7 cellular contexts compared by ENCODE assay signal in the genomic region with DNA sequence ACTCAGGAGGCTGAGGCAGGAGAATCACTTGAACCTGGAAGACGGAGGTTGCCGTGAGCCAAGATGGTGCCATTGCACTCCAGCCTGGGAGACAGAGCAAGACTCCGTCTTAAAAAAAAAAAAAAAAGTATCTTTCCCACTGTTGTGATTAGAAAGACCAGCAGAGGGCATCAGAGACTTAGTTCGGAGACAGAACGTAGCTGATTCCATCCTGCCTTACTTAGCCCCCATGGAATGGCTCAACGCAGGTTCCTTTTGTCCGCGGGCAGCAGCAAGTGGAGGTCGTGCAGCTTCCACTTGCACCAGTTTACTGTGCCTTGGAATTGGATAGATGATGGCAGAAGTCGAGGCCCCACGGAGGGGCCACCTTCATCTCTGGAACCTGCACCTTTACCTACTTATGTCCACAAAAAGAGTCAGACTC. TPM values are rescaled to one million over a fixed set of nuclear protein-coding genes. Genes with fewer than 3 reads are reported as not detected.
A peak's percentile ranks its signal among the peaks of the same experiment; 100 is the strongest.
DNase-seq lines count a peak whose midpoint lies in the region; ATAC-seq, FAIRE-seq and TF ChIP-seq lines count a peak whose summit lies in the region.

No MANE protein-coding gene starts in this region.

- no peak for TF ChIP-seq POLR2A in K562 (conservative IDR thresholded peaks at IDR 0.05)

- peaks cover 33% of the 10 kb centered on the region for H3F3A ChIP-seq in MM.1S (ENCODE audit: insufficient read depth, low read length)

- H3K4me3 ChIP-seq in MM.1S (ENCODE audit: low read length) (no peak overlapping the region), Panc1 (ENCODE audit: low read depth in 2 of 2, low read length in 2 of 2) (no peak overlapping the region), K562 (no peak overlapping the region), skeletal muscle tissue (ENCODE audit: low read length in 3 of 3) (peak overlapping the region; percentile 29 to 52 (median 38))

- peak; percentile 79 for ATAC-seq in Panc1
- ATAC-seq in K562 = peak; percentile 83
- no peak for ATAC-seq in GM18867 (IDR thresholded peaks at IDR 0.05; ENCODE audit: unreplicated experiment)

- FAIRE-seq in G401.6 (lab: Jason Lieb, UNC) (peak; percentile 87), K562 (lab: Jason Lieb, UNC) (peak; percentile 88)

- TF ChIP-seq CTCF in MM.1S (IDR thresholded peaks at IDR 0.05; ENCODE audit: low read length) (peak; percentile 57), Panc1 (IDR thresholded peaks at IDR 0.05) (peak; percentile 80), K562 (IDR thresholded peaks at IDR 0.05 in 2 of 3, conservative IDR thresholded peaks at IDR 0.05 in 1 of 3; ENCODE audit: insufficient read depth in 2 of 3, low read depth in 1 of 3, low read length in 3 of 3) (peak; percentile 67 to 79 (median 72))

- H3K9me1 ChIP-seq in K562 (ENCODE audit: control insufficient read depth, insufficient read depth, low read length) = no peaks in the 10 kb centered on the region

- H3K27ac ChIP-seq in MM.1S (ENCODE audit: low read length) = no peak overlapping the region; the same call in 1 of the 2 replicates
- H3K27ac ChIP-seq in Panc1 (ENCODE audit: low read length) = no peak overlapping the region
- no peak overlapping the region for H3K27ac ChIP-seq in K562 (ENCODE audit: extremely low read depth, low read depth, low read length)
- H3K27ac ChIP-seq in skeletal muscle tissue (ENCODE audit: low read depth, low read length) = no peak overlapping the region

- H2AFZ ChIP-seq in MM.1S (ENCODE audit: low read length) = no peak overlapping the region
- H2AFZ ChIP-seq in K562 (ENCODE audit: low read depth, low read length) = peak overlapping the region; percentile 82

- CTCF ChIA-PET in Panc1 (lab: Charles Lee) (interaction anchor here (0.6 to 1.1 kb wide), 5 partner anchors 8 to 654 kb away, joined by 3 to 6 read pairs (median 5); no protein-coding TSS in a partner anchor), K562 (lab: Yijun Ruan, JAX; ENCODE audit: low intra/inter-chr PET ratio) (interaction anchor here (0.5 to 0.8 kb wide), 2 partner anchors 9 to 99 kb away, joined by 3 read pairs; no protein-coding TSS in a partner anchor)

- no TSS peak for BruUV-seq in Panc1 (replicated peaks; lab: Mats Ljungman, UMichigan)
- BruUV-seq in K562 (replicated peaks; lab: Mats Ljungman, UMichigan) = no TSS peak

- no peak for TF ChIP-seq EP300 in K562 (IDR thresholded peaks at IDR 0.05; ENCODE audit: low read length)

- H4K20me1 ChIP-seq in MM.1S (ENCODE audit: insufficient read depth, low read length) = no peaks in the 10 kb centered on the region
- H4K20me1 ChIP-seq in K562 (replicated peaks; ENCODE audit: control insufficient read depth, insufficient read depth, low read length) = 0 out of 2 replicates have a peak, but pooled peaks cover 4% of the 10 kb centered on the region

- intact Hi-C loops in Panc1 (cut with micrococcal nuclease; ENCODE audit: unreplicated experiment) (no loop called here), K562 (cut with micrococcal nuclease) (loop anchor here (5.0 kb wide), 1 partner anchor 196 kb away; no protein-coding TSS in a partner anchor)

- peak; percentile 80 for DNase-seq in MM.1S
- DNase-seq in Panc1 (ENCODE audit: low read depth, low spot score) = peak; percentile 57
- peak; percentile 60 to 83 (median 72) for DNase-seq in K562 (ENCODE audit: extremely low read depth in 1 of 4, low spot score in 3 of 4)
- DNase-seq in iPS DF 4.7 (ENCODE audit: extremely low read depth, low spot score) = peak; percentile 75

- no peaks in the 10 kb centered on the region for H3K36me3 ChIP-seq in MM.1S (replicated peaks; ENCODE audit: insufficient read depth, low read length)
- no peaks in the 10 kb centered on the region for H3K36me3 ChIP-seq in Panc1 (ENCODE audit: control insufficient read depth, insufficient read depth, low read length)
- H3K36me3 ChIP-seq in K562 (ENCODE audit: control insufficient read depth, insufficient read depth, low read length) = peaks cover 12% of the 10 kb centered on the region; the same call in 2 of the 3 replicates
- H3K36me3 ChIP-seq in skeletal muscle tissue (ENCODE audit: control insufficient read depth in 3 of 3, insufficient read depth in 3 of 3, low read length in 3 of 3) = peaks cover 0 to 4% (median 3%) of the 10 kb centered on the region in 3 donors

- H3K4me2 ChIP-seq in MM.1S (ENCODE audit: low read depth, low read length) = peak overlapping the region; percentile 50; the same call in 1 of the 2 replicates
- peak overlapping the region; percentile 36 for H3K4me2 ChIP-seq in K562 (ENCODE audit: insufficient read depth, low read length)

- H3K27me3 ChIP-seq in MM.1S (replicated peaks; ENCODE audit: insufficient read depth, low read length) (no peaks in the 10 kb centered on the region), Panc1 (ENCODE audit: control insufficient read depth, insufficient read depth, low read length) (no peaks in the 10 kb centered on the region), K562 (ENCODE audit: control insufficient read depth in 2 of 2, insufficient read depth in 2 of 2, low read length in 2 of 2) (no peaks in the 10 kb centered on the region), skeletal muscle tissue (ENCODE audit: control insufficient read depth in 3 of 3, insufficient read depth in 3 of 3, low read length in 3 of 3) (no peaks in the 10 kb centered on the region)

- POLR2A ChIA-PET in Panc1 (lab: Charles Lee) = interaction anchor here (0.5 to 0.7 kb wide), 2 partner anchors 57 to 236 kb away, joined by 4 to 11 read pairs; no protein-coding TSS in a partner anchor
- POLR2A ChIA-PET in K562 (lab: Yijun Ruan, JAX) = interaction anchor here (0.5 to 1.4 kb wide), 10 partner anchors 9 to 493 kb away, joined by 3 to 5 read pairs (median 3); no protein-coding TSS in a partner anchor

- no peaks in the 10 kb centered on the region for H3K9me2 ChIP-seq in MM.1S (replicated peaks; ENCODE audit: insufficient read depth, low read length)

- peak; percentile 54 to 73 for TF ChIP-seq RAD21 in K562 (CRISPR knock-in tag; conservative IDR thresholded peaks at IDR 0.05 in 1 of 2, IDR thresholded peaks at IDR 0.05 in 1 of 2)

- in situ Hi-C loops in Panc1 (cut with HindIII; ENCODE audit: low pct_unique_long_range_greater_than_20kb, low sequenced_read_pairs) (no loop called here), K562 (cut with MboI) (no loop called here)

- H3K79me2 ChIP-seq in MM.1S (ENCODE audit: low read length) (peaks cover 14% of the 10 kb centered on the region), K562 (ENCODE audit: control insufficient read depth, insufficient read depth, low read length) (no peaks in the 10 kb centered on the region)

- H3K9ac ChIP-seq in MM.1S (ENCODE audit: low read length) = peak overlapping the region; percentile 13; the same call in 1 of the 2 replicates
- H3K9ac ChIP-seq in K562 (ENCODE audit: insufficient read depth in 1 of 2, low read depth in 2 of 2, low read length in 2 of 2) = peak overlapping the region in 1 of 2 experiments; percentile 12; a peak in 1 of 4 replicates
- H3K9ac ChIP-seq in skeletal muscle tissue (ENCODE audit: low read depth in 1 of 3, low read length in 3 of 3) = peak overlapping the region in 1 of 3 donors; percentile 33

- WGBS in K562 (ENCODE audit: insufficient coverage, low coverage, missing lambda C conversion rate) = 5% methylated on average over 11 of the region's 11 CpGs

- H3K4me1 ChIP-seq in MM.1S (ENCODE audit: low read length) = peaks cover 20% of the 10 kb centered on the region
- H3K4me1 ChIP-seq in Panc1 (ENCODE audit: control insufficient read depth, insufficient read depth, low read length) = peaks cover 5% of the 10 kb centered on the region
- peaks cover 18 to 20% of the 10 kb centered on the region in 2 experiments for H3K4me1 ChIP-seq in K562 (replicated peaks in 1 of 2; ENCODE audit: control insufficient read depth in 2 of 2, insufficient read depth in 2 of 2, low read length in 2 of 2)
- H3K4me1 ChIP-seq in skeletal muscle tissue (ENCODE audit: control insufficient read depth in 3 of 3, insufficient read depth in 3 of 3, low read length in 3 of 3) = peaks cover 0 to 3% (median 2%) of the 10 kb centered on the region in 3 donors

- H3K9me3 ChIP-seq in MM.1S (replicated peaks; ENCODE audit: insufficient read depth, low read length) (no peaks in the 10 kb centered on the region), Panc1 (ENCODE audit: control insufficient read depth, insufficient read depth, low read depth, low read length) (no peaks in the 10 kb centered on the region), K562 (replicated peaks; ENCODE audit: control insufficient read depth, insufficient read depth, low read depth, low read length) (no peaks in the 10 kb centered on the region), skeletal muscle tissue (ENCODE audit: control insufficient read depth in 3 of 3, low read length in 3 of 3) (no peaks in the 10 kb centered on the region)

RNA-seq across cellular contexts. Expression of gene TIMM29, which starts 8.1 kb away (rescaled TPM):
- total RNA-seq in Panc1 (2021; ENCODE audit: unreplicated experiment) (16.5 TPM), K562 (2014; rRNA removed) (29.4 and 32.7 TPM in 2 replicates), K562 (2014; rRNA removed; fragmentation: Illumina TruSeq; extraction: Trizol) (18.5 and 19.9 TPM in 2 replicates), K562 (2015; rRNA removed; fragmentation: Illumina TruSeq; extraction: Trizol) (20.2 and 20.7 TPM in 2 replicates), K562 (2021) (23.8 and 24.7 TPM in 2 replicates), skeletal muscle tissue (25.6 TPM)
- polyA plus RNA-seq in Panc1 (2012; ENCODE audit: insufficient read length) = 17.7 TPM
- total RNA-seq in K562 (2011; cell fraction: chromatin; rRNA removed; ENCODE audit: low replicate concordance) = 9.9 and 25.8 TPM in 2 replicates
- 30.1 and 31.0 TPM in 2 replicates for total RNA-seq in K562 (2011; cell fraction: nucleolus; rRNA removed)
- 14.4 and 15.4 TPM in 2 replicates for total RNA-seq in K562 (2011; cell fraction: nucleoplasm; rRNA removed)
- polyA plus RNA-seq in K562 (2011; rRNA removed) (11.0 and 13.2 TPM in 2 replicates), K562 (2014; fragmentation: Illumina TruSeq; extraction: Trizol) (13.8 and 13.9 TPM in 2 replicates), K562 (2014; fragmentation: Nextera tagmentation; extraction: Ambion mirVana) (1 to 10 TPM; 2.4 to 3.2 TPM), K562 (2014; rRNA removed) (16.3 and 17.5 TPM in 2 replicates)
- 10.3 and 20.8 TPM in 2 replicates for polyA plus RNA-seq in K562 (2011; cell fraction: cytosol; rRNA removed)
- polyA plus RNA-seq in K562 (2011; cell fraction: nucleus; rRNA removed) = 7.8 and 11.2 TPM in 2 replicates
- polyA plus RNA-seq in K562 (2012) = 17.4 and 20.2 TPM in 2 replicates
- polyA minus RNA-seq in K562 (2011; rRNA and poly(A)+ RNA removed) = 2.6 and 2.9 TPM in 2 replicates
- 4.8 and 6.6 TPM in 2 replicates for polyA minus RNA-seq in K562 (2011; cell fraction: cytosol; rRNA and poly(A)+ RNA removed)
- polyA minus RNA-seq in K562 (2011; cell fraction: nucleus; rRNA and poly(A)+ RNA removed) = 5.7 and 7.8 TPM in 2 replicates

RNA-seq across cellular contexts. Expression of gene YIPF2, which starts 8.2 kb away (rescaled TPM):
- total RNA-seq in Panc1 (2021; ENCODE audit: unreplicated experiment) (29.0 TPM), K562 (2014; rRNA removed) (65.2 and 80.4 TPM in 2 replicates), K562 (2014; rRNA removed; fragmentation: Illumina TruSeq; extraction: Trizol) (10.3 and 12.1 TPM in 2 replicates), K562 (2015; rRNA removed; fragmentation: Illumina TruSeq; extraction: Trizol) (31.6 and 32.5 TPM in 2 replicates), K562 (2021) (51.6 and 56.3 TPM in 2 replicates), skeletal muscle tissue (30.3 TPM)
- polyA plus RNA-seq in Panc1 (2012; ENCODE audit: insufficient read length) = 41.0 TPM
- total RNA-seq in K562 (2011; cell fraction: chromatin; rRNA removed; ENCODE audit: low replicate concordance) = 41.8 and 150 TPM in 2 replicates
- total RNA-seq in K562 (2011; cell fraction: nucleolus; rRNA removed) = 200 and 225 TPM in 2 replicates
- total RNA-seq in K562 (2011; cell fraction: nucleoplasm; rRNA removed) = 96.4 and 107 TPM in 2 replicates
- polyA plus RNA-seq in K562 (2011; rRNA removed) (40.5 and 69.1 TPM in 2 replicates), K562 (2014; fragmentation: Illumina TruSeq; extraction: Trizol) (20.4 and 44.1 TPM in 2 replicates), K562 (2014; fragmentation: Nextera tagmentation; extraction: Ambion mirVana) (1 to 10 TPM; 1.3 to 2.2 TPM), K562 (2014; rRNA removed) (64.3 and 74.2 TPM in 2 replicates)
- polyA plus RNA-seq in K562 (2011; cell fraction: cytosol; rRNA removed) = 114 and 210 TPM in 2 replicates
- polyA plus RNA-seq in K562 (2011; cell fraction: nucleus; rRNA removed) = 175 and 177 TPM in 2 replicates
- polyA plus RNA-seq in K562 (2012) = 41.2 and 77.2 TPM in 2 replicates
- 15.6 and 19.6 TPM in 2 replicates for polyA minus RNA-seq in K562 (2011; rRNA and poly(A)+ RNA removed)
- polyA minus RNA-seq in K562 (2011; cell fraction: cytosol; rRNA and poly(A)+ RNA removed) = 56.2 and 63.8 TPM in 2 replicates
- 26.0 and 30.7 TPM in 2 replicates for polyA minus RNA-seq in K562 (2011; cell fraction: nucleus; rRNA and poly(A)+ RNA removed)

RNA-seq across cellular contexts. Expression of gene SMARCA4, which starts 24.2 kb away (rescaled TPM):
- 36.2 TPM for total RNA-seq in Panc1 (2021; ENCODE audit: unreplicated experiment)
- 36.1 TPM for polyA plus RNA-seq in Panc1 (2012; ENCODE audit: insufficient read length)
- total RNA-seq in K562 (2011; cell fraction: chromatin; rRNA removed; ENCODE audit: low replicate concordance) = 239 and 474 TPM in 2 replicates
- total RNA-seq in K562 (2011; cell fraction: nucleolus; rRNA removed) = 201 and 202 TPM in 2 replicates
- 194 and 219 TPM in 2 replicates for total RNA-seq in K562 (2011; cell fraction: nucleoplasm; rRNA removed)
- total RNA-seq in K562 (2014; rRNA removed) = 125 and 134 TPM in 2 replicates
- 45.7 and 48.4 TPM in 2 replicates for total RNA-seq in K562 (2014; rRNA removed; fragmentation: Illumina TruSeq; extraction: Trizol)
- total RNA-seq in K562 (2015; rRNA removed; fragmentation: Illumina TruSeq; extraction: Trizol) = 52.1 and 54.1 TPM in 2 replicates
- total RNA-seq in K562 (2021) = 194 and 207 TPM in 2 replicates
- 40.7 and 69.1 TPM in 2 replicates for polyA plus RNA-seq in K562 (2011; rRNA removed)
- 50.9 and 53.3 TPM in 2 replicates for polyA plus RNA-seq in K562 (2011; cell fraction: cytosol; rRNA removed)
- polyA plus RNA-seq in K562 (2011; cell fraction: nucleus; rRNA removed) = 84.2 and 133 TPM in 2 replicates
- polyA plus RNA-seq in K562 (2012) = 118 and 172 TPM in 2 replicates
- polyA plus RNA-seq in K562 (2014; fragmentation: Illumina TruSeq; extraction: Trizol) = 98.6 and 118 TPM in 2 replicates
- 10 to 100 TPM; 19.3 to 24.8 TPM for polyA plus RNA-seq in K562 (2014; fragmentation: Nextera tagmentation; extraction: Ambion mirVana)
- polyA plus RNA-seq in K562 (2014; rRNA removed) = 68.9 and 84.5 TPM in 2 replicates
- polyA minus RNA-seq in K562 (2011; rRNA and poly(A)+ RNA removed) = 91.0 and 105 TPM in 2 replicates
- 157 and 194 TPM in 2 replicates for polyA minus RNA-seq in K562 (2011; cell fraction: cytosol; rRNA and poly(A)+ RNA removed)
- 68.0 and 102 TPM in 2 replicates for polyA minus RNA-seq in K562 (2011; cell fraction: nucleus; rRNA and poly(A)+ RNA removed)
- total RNA-seq in skeletal muscle tissue = 58.5 TPM

Comparison
In these comparisons a context has a peak if more than half of its experiments do, and no peak if none do; other contexts are left out.
1. H3K4me3 ChIP-seq: peak in skeletal muscle tissue (3 of 3); none in MM.1S (single experiment), Panc1 (0 of 2) and K562 (single experiment).
2. Peak in every context shown above with its lines, with median percentiles within 50 percentile points of each other: DNase-seq and CTCF ChIP-seq.